ENCODE assay signal across 11 cellular contexts in the genomic region with DNA sequence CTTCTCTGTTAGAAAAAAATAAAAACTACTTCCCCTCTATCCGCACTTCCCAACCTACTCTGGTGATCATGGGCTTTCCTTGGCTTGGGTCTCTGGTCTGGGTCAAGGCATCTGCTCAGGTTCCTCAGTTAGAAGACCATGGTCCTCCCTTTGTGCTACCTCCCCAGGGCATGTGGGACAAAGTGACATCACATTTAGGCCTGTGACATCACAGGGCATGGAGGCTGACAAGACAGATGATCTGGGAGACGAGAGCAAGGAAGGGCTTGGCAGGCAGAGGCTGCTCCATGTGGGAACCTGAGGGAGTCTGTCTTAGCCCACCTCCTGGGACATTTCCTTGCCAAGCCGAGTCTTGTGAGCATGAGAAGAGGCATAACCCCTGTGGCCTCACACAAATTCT. TPM values are rescaled to one million over a fixed set of nuclear protein-coding genes. Genes with fewer than 3 reads are reported as not detected.
"Had no signal": no experiment of that assay in that cellular context is flagged by ENCODE, and none has a peak within 500 bp of the region (broad histone marks: within the 10 kb centered on the region; RNA-seq: fewer than 3 reads in every experiment).

TSS of gene ZNF683 (minus strand) at position 140 of the 400 bp plus-strand sequence. CDS start 4,179 bp downstream, outside the sequence.

RNA-seq across cellular contexts. Expression of gene ZNF683, which starts in this region (rescaled TPM):
- total RNA-seq: ascending aorta, bronchial epithelial cell, chondrocyte, dermis blood vessel endothelial cell, endodermal cell, epithelial cell of proximal tubule, frontal cortex, lower leg skin, mesothelial cell of epicardium, sigmoid colon, urinary bladder had no signal
